1 cellular context compared by ENCODE assay signal in genomic region chr19:19515764-19516519, GRCh38.
TF ChIP-seq lines count a peak whose summit lies in the region.

NDUFA13 (plus strand) TSS chr19:19516225; CDS start chr19:19516239, 14 bp downstream.

TF ChIP-seq in GM12878, 131 proteins besides CTCF, POLR2A, EP300 and RAD21 (continued from another document and continues in another):
- TF ChIP-seq E2F8 (IDR thresholded peaks at IDR 0.05; ENCODE audit: low read depth, partially characterized antibody) (peak; percentile 90), ZBTB11 (CRISPR knock-in tag; IDR thresholded peaks at IDR 0.05) (peak; percentile 51; the same call in 1 of the 2 replicates), EGR1 (IDR thresholded peaks at IDR 0.05; ENCODE audit: borderline replicate concordance in 1 of 2, low read depth in 2 of 2, low read length in 2 of 2) (peak in 1 of 2 experiments; percentile 58; a peak in 2 of 3 replicates), IRF4 (IDR thresholded peaks at IDR 0.05; ENCODE audit: low read depth, low read length) (0 out of 2 replicates have a peak, but pooled peaks have one; percentile 21), GATAD2B (conservative IDR thresholded peaks at IDR 0.05; ENCODE audit: low read depth) (peak; percentile 66; the same call in 1 of the 2 replicates), CEBPZ (IDR thresholded peaks at IDR 0.05; ENCODE audit: low read depth, low read length) (no peak), EZH2 (IDR thresholded peaks at IDR 0.05; ENCODE audit: borderline replicate concordance, control insufficient read depth, low read depth, low read length) (no peak), RUNX3 (IDR thresholded peaks at IDR 0.05; ENCODE audit: low read length) (peak; percentile 47), HDAC2 (IDR thresholded peaks at IDR 0.05) (no peak), ZZZ3 (IDR thresholded peaks at IDR 0.05; ENCODE audit: control insufficient read depth, insufficient read length, low read depth) (no peak), PBX3 (IDR thresholded peaks at IDR 0.05; ENCODE audit: insufficient replicate concordance, low read depth, low read length) (no peak), ZNF24 (IDR thresholded peaks at IDR 0.05) (0 out of 2 replicates have a peak, but pooled peaks have one; percentile 13), YBX1 (IDR thresholded peaks at IDR 0.05) (no peak), HCFC1 (IDR thresholded peaks at IDR 0.05; ENCODE audit: low read length) (peak; percentile 90), BMI1 (IDR thresholded peaks at IDR 0.05; ENCODE audit: borderline replicate concordance) (no peak), PML (IDR thresholded peaks at IDR 0.05; ENCODE audit: low read length) (0 out of 2 replicates have a peak, but pooled peaks have one; percentile 66), CBFB (IDR thresholded peaks at IDR 0.05; ENCODE audit: low read depth) (0 out of 2 replicates have a peak, but pooled peaks have one; percentile 32), SMAD1 (IDR thresholded peaks at IDR 0.05; ENCODE audit: low read depth, partially characterized antibody) (peak; percentile 43), ZNF384 (IDR thresholded peaks at IDR 0.05; ENCODE audit: borderline replicate concordance, low read depth, low read length) (no peak), PAX8 (IDR thresholded peaks at IDR 0.05) (no peak), ZNF207 (IDR thresholded peaks at IDR 0.05; ENCODE audit: borderline replicate concordance) (peak; percentile 82; the same call in 1 of the 2 replicates), IKZF1 (conservative IDR thresholded peaks at IDR 0.05) (peak; percentile 85), MLLT1 (IDR thresholded peaks at IDR 0.05) (0 out of 2 replicates have a peak, but pooled peaks have one; percentile 37), NR2C1 (IDR thresholded peaks at IDR 0.05) (peak; percentile 92), CREB1 (IDR thresholded peaks at IDR 0.05; ENCODE audit: low read depth) (peak; percentile 91), ZNF687 (IDR thresholded peaks at IDR 0.05) (peak; percentile 78), ESRRA (IDR thresholded peaks at IDR 0.05; ENCODE audit: low read length) (no peak), ZNF592 (IDR thresholded peaks at IDR 0.05) (peak; percentile 100), YY1 (IDR thresholded peaks at IDR 0.05; ENCODE audit: low read depth, low read length) (peak; percentile 100), NKRF (conservative IDR thresholded peaks at IDR 0.05) (peak; percentile 85; the same call in 1 of the 2 replicates), WRNIP1 (IDR thresholded peaks at IDR 0.05; ENCODE audit: borderline replicate concordance, low read depth, low read length) (no peak), SIX5 (IDR thresholded peaks at IDR 0.05; ENCODE audit: low read depth, low read length, severe bottlenecking) (peak; percentile 82), MEF2B (IDR thresholded peaks at IDR 0.05; ENCODE audit: partially characterized antibody, poor library complexity, severe bottlenecking) (peak; percentile 43)
